ENCODE assay signal across 13 cellular contexts in the genomic region with DNA sequence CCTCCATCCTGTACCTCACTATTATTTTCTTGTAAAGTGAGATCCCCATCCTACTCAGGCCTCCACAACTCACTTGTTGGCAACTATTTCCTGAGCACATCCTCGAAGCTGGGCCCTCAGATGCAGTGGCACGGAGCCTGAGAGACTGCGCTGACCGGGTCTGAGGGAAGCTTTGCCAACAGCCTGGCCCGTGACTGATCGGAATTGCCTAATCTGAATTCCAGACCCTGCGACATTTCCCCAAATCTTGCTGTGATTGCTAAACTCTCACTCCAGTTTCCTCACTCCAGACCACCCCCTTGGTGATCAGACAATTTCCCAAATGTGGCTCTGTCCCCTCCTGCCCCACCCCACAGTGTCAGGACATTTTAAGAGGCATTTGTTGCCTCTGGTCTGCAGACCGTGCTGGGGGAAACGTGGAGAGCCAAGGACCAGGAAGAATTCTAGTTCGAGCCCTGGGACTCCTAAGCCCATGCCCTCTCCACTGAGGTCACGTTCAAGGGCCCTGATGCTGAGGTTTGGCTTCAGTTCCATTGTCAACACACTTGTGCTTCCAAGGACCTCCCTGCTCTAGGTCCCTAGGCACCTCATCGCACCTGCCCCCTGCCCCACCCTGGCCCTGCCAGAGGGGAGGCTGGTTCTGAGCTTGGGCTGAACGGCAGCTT. TPM values are rescaled to one million over a fixed set of nuclear protein-coding genes. Genes with fewer than 3 reads are reported as not detected.
A peak's percentile ranks its signal among the peaks of the same experiment; 100 is the strongest.
DNase-seq lines count a peak whose midpoint lies in the region; ATAC-seq, FAIRE-seq and TF ChIP-seq lines count a peak whose summit lies in the region.
"Had no signal": no experiment of that assay in that cellular context is flagged by ENCODE, and none has a peak within 500 bp of the region (broad histone marks: within the 10 kb centered on the region; RNA-seq: fewer than 3 reads in every experiment).

No MANE protein-coding gene starts in this region.

- intact Hi-C loops in adrenal gland (cut with DNase I): no loop called here
- intact Hi-C loops in pancreas (cut with DNase I): no loop called here

- H3K9me3 Mint-ChIP-seq in glutamatergic neuron (ENCODE audit: unreplicated experiment): no peaks in the 10 kb centered on the region
- no peaks in the 10 kb centered on the region for H3K9me3 Mint-ChIP-seq in activated T-cell treated with anti-CD3 and anti-CD28 coated beads, Interleukin-2, amount 50 U/mL, for 24 hours
- H3K9me3 Mint-ChIP-seq: activated T-helper 2 cell treated with anti-CD3 and anti-CD28 coated beads, Interferon-gamma antibody, Interleukin-2, Interleukin-4, amounts not matched to agents 10 μg/mL and 5 μg/mL and 100 μg/mL, durations not matched to agents 14 hours and 24 hours and 36 hours had no signal

- H3K36me3 Mint-ChIP-seq in glutamatergic neuron (ENCODE audit: unreplicated experiment) (no peaks in the 10 kb centered on the region), T-helper 17 cell (ENCODE audit: low read depth) (no peaks in the 10 kb centered on the region)
- peaks cover 17% of the 10 kb centered on the region for H3K36me3 Mint-ChIP-seq in activated T-cell treated with anti-CD3 and anti-CD28 coated beads, Interleukin-2, amount 50 U/mL, for 24 hours (ENCODE audit: low read depth)

- H3K4me3 Mint-ChIP-seq in glutamatergic neuron (ENCODE audit: unreplicated experiment) (no peak overlapping the region), T-helper 17 cell (no peak overlapping the region)
- H3K4me3 Mint-ChIP-seq in activated T-cell treated with anti-CD3 and anti-CD28 coated beads, Interleukin-2, amount 50 U/mL, for 24 hours: no peak overlapping the region

- DNase-seq in adrenal gland (peak in 6 of 7 donors; percentile 37 to 65 (median 50)), glutamatergic neuron (no peak), pancreas (no peak), T-helper 17 cell (no peak), DMS 273 (lab: John Stamatoyannopoulos, UW; ENCODE audit: unreplicated experiment) (no peak)
- no peak for DNase-seq in activated T-cell treated with anti-CD3 and anti-CD28 coated beads, Interleukin-2, amount 50 U/mL, for 24 hours
- DNase-seq: activated CD4-positive, CD25-positive, alpha-beta regulatory T cell; KG1; NCI-H226; SHP77 treated with DMSO at 0.1 percent for 48 hours had no signal

- peaks cover 9% of the 10 kb centered on the region for H3K79me2 ChIP-seq in ACC112 (ENCODE audit: control insufficient read depth, insufficient read depth, low read length, unreplicated experiment)

- H3K4me1 Mint-ChIP-seq in glutamatergic neuron (ENCODE audit: low read depth, unreplicated experiment) (peaks cover 22% of the 10 kb centered on the region), T-helper 17 cell (peaks cover 13% of the 10 kb centered on the region)
- peaks cover 7% of the 10 kb centered on the region for H3K4me1 Mint-ChIP-seq in activated T-cell treated with anti-CD3 and anti-CD28 coated beads, Interleukin-2, amount 50 U/mL, for 24 hours (ENCODE audit: low read depth)

- no peak overlapping the region for H2AFZ ChIP-seq in ACC112 (ENCODE audit: low read length, unreplicated experiment)

- TF ChIP-seq CTCF in adrenal gland (IDR thresholded peaks at IDR 0.05) (no peak), glutamatergic neuron (IDR thresholded peaks at IDR 0.05; ENCODE audit: partially characterized antibody, unreplicated experiment) (no peak), pancreas (IDR thresholded peaks at IDR 0.05) (no peak)

- no peaks in the 10 kb centered on the region for H3K36me3 ChIP-seq in ACC112 (ENCODE audit: insufficient read depth, low read length)
- H3K36me3 ChIP-seq in adrenal gland (replicated peaks in 1 of 2): no peaks in the 10 kb centered on the region
- no peaks in the 10 kb centered on the region for H3K36me3 ChIP-seq in pancreas

- ATAC-seq in pancreas: peak in 3 of 4 donors; percentile 23 to 53 (median 47)
- ATAC-seq in T-helper 17 cell: no peak
- no peak for ATAC-seq in GM21723 (IDR thresholded peaks at IDR 0.05; ENCODE audit: unreplicated experiment)

- H3K4me1 ChIP-seq in ACC112 (ENCODE audit: control insufficient read depth, insufficient read depth, low read length, unreplicated experiment) (peaks cover 24% of the 10 kb centered on the region), adrenal gland (replicated peaks in 1 of 2) (no peaks in the 10 kb centered on the region), pancreas (no peaks in the 10 kb centered on the region)

- FAIRE-seq in pancreas (lab: Jason Lieb, UNC): no peak

- 61 to 68% (median 64%) methylated on average over 7 to 13 of the region's 13 CpGs for WGBS in adrenal gland, 4 donors
- 69 to 73% methylated on average over 13 of the region's 13 CpGs for WGBS in pancreas, 2 donors

- H3K27ac Mint-ChIP-seq in glutamatergic neuron (ENCODE audit: unreplicated experiment): peak overlapping the region; percentile 73
- no peak overlapping the region for H3K27ac Mint-ChIP-seq in activated T-cell treated with anti-CD3 and anti-CD28 coated beads, Interleukin-2, amount 50 U/mL, for 24 hours
- H3K27ac Mint-ChIP-seq in T-helper 17 cell: no peak overlapping the region
- H3K27ac Mint-ChIP-seq: activated T-helper 2 cell treated with anti-CD3 and anti-CD28 coated beads, Interferon-gamma antibody, Interleukin-2, Interleukin-4, amounts not matched to agents 10 μg/mL and 5 μg/mL and 100 μg/mL, durations not matched to agents 14 hours and 24 hours and 36 hours had no signal

- H3K4me3 ChIP-seq in ACC112 (ENCODE audit: low read depth, low read length) (no peak overlapping the region), adrenal gland (no peak overlapping the region), pancreas (no peak overlapping the region)

- H3K27ac ChIP-seq in ACC112 (ENCODE audit: low read depth, low read length) (peak overlapping the region; percentile 22; the same call in 1 of the 2 replicates), adrenal gland (peak overlapping the region in 3 of 5 donors; percentile 57 to 92 (median 76)), pancreas (peak overlapping the region in 1 of 4 donors; percentile 26)

- no peak for TF ChIP-seq POLR2A in adrenal gland (IDR thresholded peaks at IDR 0.05)

- peaks cover 6% of the 10 kb centered on the region for H3K27me3 Mint-ChIP-seq in glutamatergic neuron (ENCODE audit: unreplicated experiment)
- no peaks in the 10 kb centered on the region for H3K27me3 Mint-ChIP-seq in activated T-cell treated with anti-CD3 and anti-CD28 coated beads, Interleukin-2, amount 50 U/mL, for 24 hours
- no peaks in the 10 kb centered on the region for H3K27me3 Mint-ChIP-seq in T-helper 17 cell

- H3K9me3 ChIP-seq in adrenal gland (replicated peaks in 1 of 3): no peaks in the 10 kb centered on the region
- H3K9me3 ChIP-seq in pancreas: no peaks in the 10 kb centered on the region
- H3K9me3 ChIP-seq in T-helper 17 cell (ENCODE audit: control insufficient read depth, low read length, poor library complexity, severe bottlenecking): no peaks in the 10 kb centered on the region

- H3K27me3 ChIP-seq in ACC112 (ENCODE audit: insufficient read depth, low read length) (no peaks in the 10 kb centered on the region), adrenal gland (no peaks in the 10 kb centered on the region), pancreas (no peaks in the 10 kb centered on the region)

RNA-seq across cellular contexts. Expression of gene KLHL25, which starts 22.8 kb away (rescaled TPM):
- total RNA-seq in adrenal gland (1 to 10 TPM; 3.7 to 6.2 (median 4.5) TPM), glutamatergic neuron (ENCODE audit: unreplicated experiment) (45.1 TPM), pancreas (1 to 10 TPM in 5 of 6 donors, under 1 TPM in 1; 0.93 to 2.6 (median 1.3) TPM), T-helper 17 cell (10 to 100 TPM in 1 of 2 donors, 1 to 10 TPM in 1; 9.8 to 12.3 TPM)
- polyA plus RNA-seq in adrenal gland (1 to 10 TPM; 1.4 to 3.9 (median 3.9) TPM), pancreas (1 to 10 TPM; 2.6 to 3.3 TPM)

Comparison
In these comparisons a context has a peak if more than half of its experiments do, and no peak if none do; other contexts are left out.
1. DNase-seq: peak in adrenal gland (6 of 7); none in glutamatergic neuron (single experiment), pancreas (0 of 6), activated T-cell treated with anti-CD3 and anti-CD28 coated beads, Interleukin-2, amount 50 U/mL, for 24 hours (single experiment), T-helper 17 cell (0 of 3) and DMS 273 (single experiment).
2. ATAC-seq: peak in pancreas (3 of 4); none in T-helper 17 cell (single experiment) and GM21723 (single experiment).